28 cellular contexts compared by ENCODE assay signal in genomic region chr2:210540471-210541257, GRCh38. TPM values are rescaled to one million over a fixed set of nuclear protein-coding genes. Genes with fewer than 3 reads are reported as not detected.
DNase-seq lines count a peak whose midpoint lies in the region; ATAC-seq and TF ChIP-seq lines count a peak whose summit lies in the region.
"Had no signal": no experiment of that assay in that cellular context is flagged by ENCODE, and none has a peak within 500 bp of the region (broad histone marks: within the 10 kb centered on the region; RNA-seq: fewer than 3 reads in every experiment).

No MANE protein-coding gene starts in this region.

- intact Hi-C loops in right lobe of liver (cut with DNase I), result no loop called here
- intact Hi-C loops in thyroid gland (cut with DNase I), result no loop called here

- H3K36me3 ChIP-seq in HUES48 (ENCODE audit: control insufficient read depth, insufficient read depth, low read length) (no peaks in the 10 kb centered on the region), endodermal cell (ENCODE audit: control insufficient read depth, insufficient read depth, low read length) (no peaks in the 10 kb centered on the region), right lobe of liver (no peaks in the 10 kb centered on the region), thyroid gland (no peaks in the 10 kb centered on the region)
- H3K36me3 ChIP-seq: BLaER1, upper lobe of right lung had no signal

- H3K4me1 Mint-ChIP-seq in endodermal cell, result peaks cover 4% of the 10 kb centered on the region
- no peaks in the 10 kb centered on the region for H3K4me1 Mint-ChIP-seq in activated T-cell treated with anti-CD3 and anti-CD28 coated beads, Interleukin-2, amount 50 U/mL, for 4 hours (ENCODE audit: low read depth)
- H3K4me1 Mint-ChIP-seq: activated naive CD8-positive, alpha-beta T cell treated with anti-CD3 and anti-CD28 coated beads for 36 hours; IgD-negative memory B cell; stimulated activated memory B cell treated with anti-CD40 and anti-IgM and Interleukin-4, amounts not matched to agents 10 μg/mL and 1 μg/mL and 100 μg/mL, for 72 hours had no signal

- no peak overlapping the region for H3K27ac Mint-ChIP-seq in endodermal cell
- H3K27ac Mint-ChIP-seq: activated CD8-positive, alpha-beta T cell treated with anti-CD3 and anti-CD28 coated beads, Interleukin-2, amount 10 ng/mL, durations not matched to agents 7 days and 5 days; activated naive CD8-positive, alpha-beta T cell treated with anti-CD3 and anti-CD28 coated beads for 36 hours; IgD-negative memory B cell; stimulated activated memory B cell treated with anti-CD40 and anti-IgM and Interleukin-4, amounts not matched to agents 10 μg/mL and 1 μg/mL and 100 μg/mL, for 72 hours had no signal

- DNase-seq in ELF-1 (ENCODE audit: low read depth, low spot score), result peak; percentile 21
- no peak for DNase-seq in endodermal cell
- no peak for DNase-seq in right lobe of liver
- no peak for DNase-seq in activated T-cell treated with anti-CD3 and anti-CD28 coated beads, Interleukin-2, amount 50 U/mL, for 4 hours
- no peak for DNase-seq in thyroid gland
- DNase-seq in DMS79 treated with DMSO at 0.1 percent for 48 hours (lab: John Stamatoyannopoulos, UW), result no peak
- DNase-seq: activated CD4-positive, alpha-beta T cell treated with anti-CD3 and anti-CD28 coated beads for 1 hour; activated CD8-positive, alpha-beta T cell treated with anti-CD3 and anti-CD28 coated beads, Interleukin-2, amount 10 ng/mL, durations not matched to agents 7 days and 5 days; activated naive CD8-positive, alpha-beta T cell treated with anti-CD3 and anti-CD28 coated beads for 36 hours; cerebellar nuclear complex; COR-L47; GOT3; NCI-H1105; NCI-H2029; NCI-H2227 treated with DMSO at 0.1 percent for 48 hours; NCI-H526 treated with DMSO at 0.1 percent for 48 hours; RPMI8226; stimulated activated CD4-positive, alpha-beta T cell treated with anti-CD3 and anti-CD28 coated beads, Interleukin-4, amount 100 ng/mL, for 24 hours; T-helper 2 cell; upper lobe of right lung had no signal

- H3K4me1 ChIP-seq in HUES48 (ENCODE audit: control insufficient read depth, insufficient read depth, low read length), result peaks cover 19% of the 10 kb centered on the region
- H3K4me1 ChIP-seq in endodermal cell (ENCODE audit: control insufficient read depth, insufficient read depth, low read length), result no peaks in the 10 kb centered on the region
- peaks cover 0 to 40% (median 15%) of the 10 kb centered on the region in 4 donors for H3K4me1 ChIP-seq in right lobe of liver
- H3K4me1 ChIP-seq in thyroid gland, result no peaks in the 10 kb centered on the region
- H3K4me1 ChIP-seq: BLaER1, upper lobe of right lung had no signal

- H3K27me3 Mint-ChIP-seq in endodermal cell (ENCODE audit: insufficient read depth), result no peaks in the 10 kb centered on the region
- no peaks in the 10 kb centered on the region for H3K27me3 Mint-ChIP-seq in activated T-cell treated with anti-CD3 and anti-CD28 coated beads, Interleukin-2, amount 50 U/mL, for 4 hours (ENCODE audit: low read depth)
- H3K27me3 Mint-ChIP-seq: IgD-negative memory B cell; stimulated activated memory B cell treated with anti-CD40 and anti-IgM and Interleukin-4, amounts not matched to agents 10 μg/mL and 1 μg/mL and 100 μg/mL, for 72 hours had no signal

- no peaks in the 10 kb centered on the region for H3K36me3 Mint-ChIP-seq in endodermal cell (ENCODE audit: low read depth)
- no peaks in the 10 kb centered on the region for H3K36me3 Mint-ChIP-seq in activated T-cell treated with anti-CD3 and anti-CD28 coated beads, Interleukin-2, amount 50 U/mL, for 4 hours (ENCODE audit: insufficient read depth)
- H3K36me3 Mint-ChIP-seq: activated naive CD8-positive, alpha-beta T cell treated with anti-CD3 and anti-CD28 coated beads for 36 hours; IgD-negative memory B cell; stimulated activated memory B cell treated with anti-CD40 and anti-IgM and Interleukin-4, amounts not matched to agents 10 μg/mL and 1 μg/mL and 100 μg/mL, for 72 hours had no signal

- H3K27me3 ChIP-seq in HUES48 (ENCODE audit: control insufficient read depth, insufficient read depth, low read length) (no peaks in the 10 kb centered on the region), endodermal cell (ENCODE audit: control insufficient read depth, insufficient read depth, low read length, poor library complexity, severe bottlenecking) (no peaks in the 10 kb centered on the region), right lobe of liver (no peaks in the 10 kb centered on the region), thyroid gland (no peaks in the 10 kb centered on the region)
- H3K27me3 ChIP-seq: BLaER1, upper lobe of right lung had no signal

- peak; percentile 33 to 59 (median 49) for ATAC-seq in right lobe of liver
- no peak for ATAC-seq in activated T-cell treated with anti-CD3 and anti-CD28 coated beads, Interleukin-2, amount 50 U/mL, for 4 hours
- ATAC-seq in GM21786 (IDR thresholded peaks at IDR 0.05; ENCODE audit: unreplicated experiment), result no peak
- ATAC-seq: activated CD8-positive, alpha-beta T cell treated with anti-CD3 and anti-CD28 coated beads, Interleukin-2, amount 10 ng/mL, durations not matched to agents 7 days and 5 days; sciatic nerve; stimulated activated memory B cell treated with anti-CD40 and anti-IgM and Interleukin-4, amounts not matched to agents 10 μg/mL and 1 μg/mL and 100 μg/mL, for 72 hours had no signal

- H3K9ac ChIP-seq in HUES48 (ENCODE audit: low read depth, low read length) (no peak overlapping the region), endodermal cell (ENCODE audit: extremely low read depth, low read length, poor library complexity, severe bottlenecking) (no peak overlapping the region)
- H3K9ac ChIP-seq: BLaER1 had no signal

- TF ChIP-seq POLR2A in right lobe of liver (IDR thresholded peaks at IDR 0.05) (no peak), thyroid gland (IDR thresholded peaks at IDR 0.05) (no peak)

- 89% methylated on average over 5 of the region's 7 CpGs; no CpG with 5 or more reads in 1 of the 2 experiments for WGBS in endodermal cell (ENCODE audit: insufficient coverage in 1 of 2, insufficient read length in 1 of 2), 2 experiments
- 33% methylated on average over 7 of the region's 7 CpGs for WGBS in right lobe of liver (ENCODE audit: insufficient coverage, low coverage, low lambda C conversion rate, missing lambda C conversion rate)
- WGBS in thyroid gland, 2 donors, result 84 to 90% methylated on average over 7 of the region's 7 CpGs

- H3K4me3 Mint-ChIP-seq in endodermal cell, result no peak overlapping the region
- no peak overlapping the region for H3K4me3 Mint-ChIP-seq in activated T-cell treated with anti-CD3 and anti-CD28 coated beads, Interleukin-2, amount 50 U/mL, for 4 hours
- H3K4me3 Mint-ChIP-seq: activated CD8-positive, alpha-beta T cell treated with anti-CD3 and anti-CD28 coated beads, Interleukin-2, amount 10 ng/mL, durations not matched to agents 7 days and 5 days; activated naive CD8-positive, alpha-beta T cell treated with anti-CD3 and anti-CD28 coated beads for 36 hours; IgD-negative memory B cell; neural crest cell; stimulated activated memory B cell treated with anti-CD40 and anti-IgM and Interleukin-4, amounts not matched to agents 10 μg/mL and 1 μg/mL and 100 μg/mL, for 72 hours had no signal

- TF ChIP-seq CTCF in endodermal cell (conservative IDR thresholded peaks at IDR 0.05) (no peak), right lobe of liver (IDR thresholded peaks at IDR 0.05) (no peak), thyroid gland (IDR thresholded peaks at IDR 0.05) (no peak)

- H3K9me3 ChIP-seq in HUES48 (ENCODE audit: control insufficient read depth, insufficient read depth, low read length) (no peaks in the 10 kb centered on the region), endodermal cell (ENCODE audit: control insufficient read depth, low read length) (no peaks in the 10 kb centered on the region), right lobe of liver (no peaks in the 10 kb centered on the region), thyroid gland (no peaks in the 10 kb centered on the region)
- H3K9me3 ChIP-seq: BLaER1, upper lobe of right lung had no signal

- H3K27ac ChIP-seq in HUES48 (ENCODE audit: low read depth, low read length) (peak overlapping the region; percentile 13), endodermal cell (ENCODE audit: low read depth, low read length) (peak overlapping the region; percentile 47), right lobe of liver (peak overlapping the region; percentile 14 to 94 (median 90)), thyroid gland (no peak overlapping the region)
- H3K27ac ChIP-seq: BLaER1, upper lobe of right lung had no signal

- H3K4me3 ChIP-seq in HUES48 (ENCODE audit: low read depth, low read length) (no peak overlapping the region), endodermal cell (ENCODE audit: low read length) (no peak overlapping the region), right lobe of liver (peak overlapping the region in 2 of 3 donors; percentile 17 to 29), thyroid gland (replicated peaks in 1 of 3) (no peak overlapping the region)
- H3K4me3 ChIP-seq: BLaER1, lung, upper lobe of right lung had no signal

- H3K9me3 Mint-ChIP-seq in endodermal cell, result no peaks in the 10 kb centered on the region
- H3K9me3 Mint-ChIP-seq in activated T-cell treated with anti-CD3 and anti-CD28 coated beads, Interleukin-2, amount 50 U/mL, for 4 hours, result no peaks in the 10 kb centered on the region
- H3K9me3 Mint-ChIP-seq: activated naive CD8-positive, alpha-beta T cell treated with anti-CD3 and anti-CD28 coated beads for 36 hours; IgD-negative memory B cell; neural crest cell; stimulated activated memory B cell treated with anti-CD40 and anti-IgM and Interleukin-4, amounts not matched to agents 10 μg/mL and 1 μg/mL and 100 μg/mL, for 72 hours had no signal

RNA-seq across cellular contexts. Expression of gene CPS1, which starts 15.7 kb away (rescaled TPM):
- 10 to 100 TPM; 12.5 to 31.2 TPM for total RNA-seq in endodermal cell
- polyA plus RNA-seq in endodermal cell (2013, experiment 1 of 2), result 33.4 TPM
- 34.9 TPM for polyA plus RNA-seq in endodermal cell (2013, experiment 2 of 2)
- 1,000 to 10,000 TPM; 1,066 to 2,150 (median 1,343) TPM for total RNA-seq in right lobe of liver
- 1 to 10 TPM in 1 of 3 donors, under 1 TPM in 2; 0.73 to 1.3 (median 0.90) TPM for total RNA-seq in activated T-cell treated with anti-CD3 and anti-CD28 coated beads, Interleukin-2, amount 50 U/mL, for 4 hours
- total RNA-seq in thyroid gland, result 10 to 100 TPM in 2 of 4 donors, 1 to 10 TPM in 2; 3.9 to 14.9 (median 10.1) TPM
- polyA plus RNA-seq: IgD-negative memory B cell had no signal

Comparison
In these comparisons a context has a peak if more than half of its experiments do, and no peak if none do; other contexts are left out.
1. H3K27ac ChIP-seq: peak in HUES48 (single experiment), endodermal cell (single experiment) and right lobe of liver (3 of 3); none in thyroid gland (0 of 3).
2. H3K4me3 ChIP-seq: peak in right lobe of liver (2 of 3); none in HUES48 (single experiment), endodermal cell (single experiment) and thyroid gland (0 of 3).
3. ATAC-seq: peak in right lobe of liver (4 of 4); none in activated T-cell treated with anti-CD3 and anti-CD28 coated beads, Interleukin-2, amount 50 U/mL, for 4 hours (0 of 2) and GM21786 (single experiment).
4. RNA of gene CPS1, which starts 15.7 kb away (total RNA-seq): 1,066 to 2,150 TPM in right lobe of liver; 12.5 to 31.2 TPM in endodermal cell, 3.9 to 14.9 TPM in thyroid gland and 0.73 to 1.3 TPM in activated T-cell treated with anti-CD3 and anti-CD28 coated beads, Interleukin-2, amount 50 U/mL, for 4 hours; every median in the first group is over 10 times any median in the second.